8 cellular contexts compared by ENCODE assay signal in genomic region chr11:1389103-1389931, GRCh38. TPM values are rescaled to one million over a fixed set of nuclear protein-coding genes. Genes with fewer than 3 reads are reported as not detected.
DNase-seq lines count a peak whose midpoint lies in the region; ATAC-seq and TF ChIP-seq lines count a peak whose summit lies in the region.

No MANE protein-coding gene starts in this region.

- H3K4me3 Mint-ChIP-seq in dendritic cell treated with granulocyte-macrophage colony-stimulating factor and Interleukin-4, amounts not matched to agents 40 ng/mL and 50 ng/mL, for 4 days, result peak overlapping the region; percentile 70

- DNase-seq in AG04450 (ENCODE audit: low read depth, low spot score) (peak; percentile 89), NCI-H510A treated with DMSO at 0.1 percent for 48 hours (lab: John Stamatoyannopoulos, UW) (peak; percentile 85), left lung (peak; percentile 94 to 96)
- peak; percentile 97 to 98 for DNase-seq in activated CD4-positive, alpha-beta T cell treated with anti-CD3 and anti-CD28 coated beads, Interleukin-2, amount 50 U/mL, for 4 hours
- DNase-seq in stimulated activated CD4-positive, alpha-beta T cell treated with anti-CD3 and anti-CD28 coated beads, Interleukin-2, amount 100 ng/mL, for 24 hours, result peak; percentile 96 to 97

- no peaks in the 10 kb centered on the region for H3K36me3 Mint-ChIP-seq in dendritic cell treated with granulocyte-macrophage colony-stimulating factor and Interleukin-4, amounts not matched to agents 40 ng/mL and 50 ng/mL, for 4 days (ENCODE audit: low read depth)

- CTCF ChIA-PET in AG04450 (lab: Charles Lee), result interaction anchor here (0.6 kb wide), 1 partner anchor 107 kb away, joined by 3 read pairs; no protein-coding TSS in a partner anchor

- POLR2A ChIA-PET in AG04450 (lab: Yijun Ruan, JAX), result interaction anchor here (0.6 to 1.2 kb wide), 6 partner anchors 12 to 913 kb away, joined by 3 to 5 read pairs (median 3); partner anchors contain the start of gene TOLLIP

- H3K27ac ChIP-seq in AG04450 (ENCODE audit: low read depth, low read length) (peak overlapping the region; percentile 47), left lung (peak overlapping the region in 1 of 2 donors; percentile 65)

- no peaks in the 10 kb centered on the region for H3K36me3 ChIP-seq in left lung

- TF ChIP-seq CTCF in AG04450 (IDR thresholded peaks at IDR 0.05; ENCODE audit: low read depth, low read length) (0 out of 2 replicates have a peak, but pooled peaks have one; percentile 17), left lung (IDR thresholded peaks at IDR 0.05) (peak in 1 of 2 donors; percentile 19)

- peaks cover 71% of the 10 kb centered on the region for H3K27me3 Mint-ChIP-seq in dendritic cell treated with granulocyte-macrophage colony-stimulating factor and Interleukin-4, amounts not matched to agents 40 ng/mL and 50 ng/mL, for 4 days

- no peak overlapping the region for H3K27ac Mint-ChIP-seq in dendritic cell treated with granulocyte-macrophage colony-stimulating factor and Interleukin-4, amounts not matched to agents 40 ng/mL and 50 ng/mL, for 4 days

- no peaks in the 10 kb centered on the region for H3K9me3 Mint-ChIP-seq in dendritic cell treated with granulocyte-macrophage colony-stimulating factor and Interleukin-4, amounts not matched to agents 40 ng/mL and 50 ng/mL, for 4 days

- H3K9me3 ChIP-seq in AG04450 (ENCODE audit: control insufficient read depth, insufficient read depth, low read length) (peaks cover 5% of the 10 kb centered on the region; the same call in 1 of the 2 replicates), left lung (no peaks in the 10 kb centered on the region)

- H3K4me3 ChIP-seq in AG04450 (ENCODE audit: low read depth, low read length) (peak overlapping the region; percentile 66), left lung (peak overlapping the region; percentile 37 to 40)

- peaks cover 3 to 14% of the 10 kb centered on the region in 2 donors for H3K4me1 ChIP-seq in left lung

- peaks cover 26% of the 10 kb centered on the region for H3K27me3 ChIP-seq in AG04450 (ENCODE audit: control insufficient read depth, insufficient read depth, low read length)
- H3K27me3 ChIP-seq in left lung, result peaks cover 24 to 69% of the 10 kb centered on the region in 2 donors

- ATAC-seq in GM19043 (IDR thresholded peaks at IDR 0.05; ENCODE audit: low read depth, unreplicated experiment), result peak; percentile 79
- peak; percentile 85 for ATAC-seq in HG03378 (IDR thresholded peaks at IDR 0.05; ENCODE audit: unreplicated experiment)
- ATAC-seq in left lung, result peak; percentile 99

- H3K4me1 Mint-ChIP-seq in dendritic cell treated with granulocyte-macrophage colony-stimulating factor and Interleukin-4, amounts not matched to agents 40 ng/mL and 50 ng/mL, for 4 days (ENCODE audit: low read depth), result peaks cover 14% of the 10 kb centered on the region

- intact Hi-C loops in dendritic cell treated with granulocyte-macrophage colony-stimulating factor and Interleukin-4, amounts not matched to agents 40 ng/mL and 50 ng/mL, for 4 days (cut with micrococcal nuclease), result no loop called here
- intact Hi-C loops in left lung (cut with DNase I), result no loop called here

RNA-seq across cellular contexts. Expression of gene BRSK2, which starts 0.4 kb away (rescaled TPM):
- 0.11 and 0.12 TPM in 2 replicates for polyA plus RNA-seq in AG04450 (2011; rRNA removed)
- polyA minus RNA-seq in AG04450 (2011; rRNA and poly(A)+ RNA removed), result not detected in 2 replicates
- total RNA-seq in left lung, result under 1 TPM; 0.13 to 0.32 TPM
